Comparison of ENCODE assay signal across 18 cellular contexts in the genomic region with DNA sequence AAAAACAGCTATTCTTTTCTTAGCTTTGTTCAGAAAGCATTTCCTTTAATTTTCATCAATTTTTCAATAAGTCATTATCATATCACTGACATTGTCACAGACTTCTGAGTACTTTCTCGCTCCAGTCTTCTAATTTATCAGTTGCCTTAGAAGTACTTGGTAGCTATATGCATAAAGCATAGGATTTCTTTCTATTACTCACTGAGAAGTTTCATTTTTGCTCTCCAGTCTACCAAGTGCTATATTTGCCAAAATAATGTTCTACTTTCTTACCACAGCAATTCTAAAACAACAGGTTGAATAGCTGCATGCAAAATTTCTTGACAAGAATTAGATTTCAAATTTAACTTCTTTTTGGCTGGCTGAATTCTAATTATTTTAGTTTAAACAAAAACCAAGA.
DNase-seq lines count a peak whose midpoint lies in the region; ATAC-seq and TF ChIP-seq lines count a peak whose summit lies in the region.
"Had no signal": no experiment of that assay in that cellular context is flagged by ENCODE, and none has a peak within 500 bp of the region (broad histone marks: within the 10 kb centered on the region; RNA-seq: fewer than 3 reads in every experiment).

No MANE protein-coding gene starts in this region.

- DNase-seq in stimulated activated naive CD4-positive, alpha-beta T cell (lab: John Stamatoyannopoulos, UW), result no peak
- no peak for DNase-seq in activated CD4-positive, alpha-beta T cell treated with anti-CD3 and anti-CD28 coated beads for 1 hour
- DNase-seq in iPS-NIHi11 (ENCODE audit: low spot score) (no peak), endodermal cell (no peak)
- DNase-seq: activated CD8-positive, alpha-beta T cell treated with anti-CD3 and anti-CD28 coated beads, Interleukin-2, amount 10 ng/mL, durations not matched to agents 7 days and 5 days; esophagus squamous epithelium; KG1; NCI-H2081 treated with DMSO at 0.1 percent for 48 hours; stimulated activated CD4-positive, alpha-beta T cell treated with anti-CD3 and anti-CD28 coated beads, Interleukin-2, amount 100 ng/mL, for 24 hours had no signal

- no peak overlapping the region for H3K27ac Mint-ChIP-seq in endodermal cell
- H3K27ac Mint-ChIP-seq: activated CD8-positive, alpha-beta T cell treated with anti-CD3 and anti-CD28 coated beads, Interleukin-2, amount 10 ng/mL, durations not matched to agents 7 days and 5 days; activated naive CD8-positive, alpha-beta T cell; CD14-positive monocyte; stimulated activated naive CD8-positive, alpha-beta T cell treated with anti-CD3 and anti-CD28 coated beads, Interleukin-15, Interleukin-2, amounts not matched to agents 100 ng/mL and 50 ng/mL, for 24 hours; T-helper 1 cell treated with Interleukin-12 subunit alpha and Interleukin-12 subunit beta and Interleukin-4 antibody, amounts not matched to agents 30 μg/mL and 1 μg/mL, for 36 hours had no signal

- ATAC-seq in GM18858 (IDR thresholded peaks at IDR 0.05; ENCODE audit: unreplicated experiment) (peak; percentile 81), GM21390 (IDR thresholded peaks at IDR 0.05; ENCODE audit: unreplicated experiment) (peak; percentile 96), HG02943 (IDR thresholded peaks at IDR 0.05; ENCODE audit: low read depth, unreplicated experiment) (peak; percentile 87), HG03558 (IDR thresholded peaks at IDR 0.05; ENCODE audit: extremely low read depth, unreplicated experiment) (peak; percentile 91)
- ATAC-seq: activated CD8-positive, alpha-beta T cell treated with anti-CD3 and anti-CD28 coated beads, Interleukin-2, amount 10 ng/mL, durations not matched to agents 7 days and 5 days; HCT116 had no signal

- no peaks in the 10 kb centered on the region for H3K9me3 ChIP-seq in endodermal cell (ENCODE audit: control insufficient read depth, low read length)
- H3K9me3 ChIP-seq: esophagus squamous epithelium had no signal

- no peak overlapping the region for H3K27ac ChIP-seq in endodermal cell (ENCODE audit: low read depth, low read length)
- H3K27ac ChIP-seq: esophagus squamous epithelium had no signal

- H3K4me1 ChIP-seq in endodermal cell (ENCODE audit: control insufficient read depth, insufficient read depth, low read length), result no peaks in the 10 kb centered on the region
- H3K4me1 ChIP-seq: esophagus squamous epithelium had no signal

- no peak overlapping the region for H3K4me3 Mint-ChIP-seq in endodermal cell
- H3K4me3 Mint-ChIP-seq: activated CD8-positive, alpha-beta T cell treated with anti-CD3 and anti-CD28 coated beads, Interleukin-2, amount 10 ng/mL, durations not matched to agents 7 days and 5 days; activated naive CD8-positive, alpha-beta T cell; CD14-positive monocyte; stimulated activated naive CD8-positive, alpha-beta T cell treated with anti-CD3 and anti-CD28 coated beads, Interleukin-15, Interleukin-2, amounts not matched to agents 100 ng/mL and 50 ng/mL, for 24 hours; T-helper 1 cell treated with Interleukin-12 subunit alpha and Interleukin-12 subunit beta and Interleukin-4 antibody, amounts not matched to agents 30 μg/mL and 1 μg/mL, for 36 hours had no signal

- no peak overlapping the region for H3K9ac ChIP-seq in endodermal cell (ENCODE audit: extremely low read depth, low read length, poor library complexity, severe bottlenecking)

- WGBS in endodermal cell (ENCODE audit: insufficient coverage in 1 of 2, insufficient read length in 1 of 2), 2 experiments, result 88% methylated on average over 1 of the region's 1 CpG; no CpG with 5 or more reads in 1 of the 2 experiments

- H3K27me3 ChIP-seq in endodermal cell (ENCODE audit: control insufficient read depth, insufficient read depth, low read length, poor library complexity, severe bottlenecking), result no peaks in the 10 kb centered on the region
- H3K27me3 ChIP-seq: esophagus squamous epithelium had no signal

- H3K4me1 Mint-ChIP-seq in endodermal cell, result peaks cover 7% of the 10 kb centered on the region
- H3K4me1 Mint-ChIP-seq: CD14-positive monocyte had no signal

- no peaks in the 10 kb centered on the region for H3K27me3 Mint-ChIP-seq in endodermal cell (ENCODE audit: insufficient read depth)
- H3K27me3 Mint-ChIP-seq: activated naive CD8-positive, alpha-beta T cell; stimulated activated naive CD8-positive, alpha-beta T cell treated with anti-CD3 and anti-CD28 coated beads, Interleukin-15, Interleukin-2, amounts not matched to agents 100 ng/mL and 50 ng/mL, for 24 hours had no signal

- no peak for TF ChIP-seq CTCF in endodermal cell (conservative IDR thresholded peaks at IDR 0.05)

- peaks cover 5% of the 10 kb centered on the region for H3K36me3 Mint-ChIP-seq in endodermal cell (ENCODE audit: low read depth)
- H3K36me3 Mint-ChIP-seq: activated naive CD8-positive, alpha-beta T cell; CD14-positive monocyte had no signal

- no peak overlapping the region for H3K4me3 ChIP-seq in endodermal cell (ENCODE audit: low read length)
- H3K4me3 ChIP-seq: esophagus squamous epithelium had no signal

- H3K9me3 Mint-ChIP-seq in endodermal cell, result no peaks in the 10 kb centered on the region
- H3K9me3 Mint-ChIP-seq: stimulated activated naive CD8-positive, alpha-beta T cell treated with anti-CD3 and anti-CD28 coated beads, Interleukin-15, Interleukin-2, amounts not matched to agents 100 ng/mL and 50 ng/mL, for 24 hours; T-helper 1 cell treated with Interleukin-12 subunit alpha and Interleukin-12 subunit beta and Interleukin-4 antibody, amounts not matched to agents 30 μg/mL and 1 μg/mL, for 36 hours had no signal

- no peaks in the 10 kb centered on the region for H3K36me3 ChIP-seq in endodermal cell (ENCODE audit: control insufficient read depth, insufficient read depth, low read length)
- H3K36me3 ChIP-seq: esophagus squamous epithelium had no signal
